In the genomic region with DNA sequence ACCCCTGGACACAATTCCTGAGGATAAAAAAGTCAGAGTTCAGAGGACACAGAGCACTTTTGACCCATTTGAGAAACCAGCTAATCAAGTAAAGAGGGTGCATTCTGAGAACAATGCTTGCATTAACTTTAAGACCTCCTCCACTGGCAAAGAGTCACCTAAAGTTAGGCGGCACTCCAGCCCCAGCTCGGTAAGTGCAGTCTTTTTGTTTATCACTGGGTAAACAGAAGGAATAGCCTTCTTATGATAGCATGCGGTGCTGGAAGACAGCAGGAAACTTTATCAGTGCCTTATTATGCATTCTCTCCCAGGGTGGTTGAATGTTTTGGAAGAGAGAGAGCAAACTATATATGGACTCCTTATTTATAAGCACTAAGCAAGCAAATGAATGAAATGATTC, we compare ENCODE assay signal across 8 cellular contexts.
DNase-seq lines count a peak whose midpoint lies in the region; ATAC-seq, FAIRE-seq and TF ChIP-seq lines count a peak whose summit lies in the region.

No MANE protein-coding gene starts in this region.

- H3K9me3 ChIP-seq in MM.1S (replicated peaks; ENCODE audit: insufficient read depth, low read length) (no peaks in the 10 kb centered on the region), fibroblast of lung (ENCODE audit: control insufficient read depth, insufficient read depth, low read depth, low read length) (no peaks in the 10 kb centered on the region), pancreas (no peaks in the 10 kb centered on the region)

- H3K27me3 ChIP-seq in MM.1S (replicated peaks; ENCODE audit: insufficient read depth, low read length) (no peaks in the 10 kb centered on the region), fibroblast of lung (ENCODE audit: control insufficient read depth, insufficient read depth, low read length) (no peaks in the 10 kb centered on the region), pancreas (no peaks in the 10 kb centered on the region)

- peak overlapping the region; percentile 76 for H3K27ac ChIP-seq in MM.1S (ENCODE audit: low read length)
- peak overlapping the region; percentile 45 for H3K27ac ChIP-seq in fibroblast of lung (ENCODE audit: insufficient read depth, low read length)
- peak overlapping the region in 3 of 4 donors; percentile 50 to 61 (median 50) for H3K27ac ChIP-seq in pancreas

- intact Hi-C loops in pancreas (cut with DNase I) = no loop called here

- FAIRE-seq in pancreas (lab: Jason Lieb, UNC) = no peak
- FAIRE-seq in frontal cortex (lab: Jason Lieb, UNC) = no peak

- H3K4me1 ChIP-seq in MM.1S (ENCODE audit: low read length) = peaks cover 32% of the 10 kb centered on the region
- H3K4me1 ChIP-seq in fibroblast of lung (ENCODE audit: control insufficient read depth, extremely low read depth, insufficient read depth, low read length) = peaks cover 8% of the 10 kb centered on the region
- peaks cover 23 to 60% (median 46%) of the 10 kb centered on the region in 3 donors for H3K4me1 ChIP-seq in pancreas

- H3K4me2 ChIP-seq in MM.1S (ENCODE audit: low read depth, low read length) (peak overlapping the region; percentile 64), fibroblast of lung (ENCODE audit: extremely low read depth, insufficient read depth, low read length) (peak overlapping the region; percentile 85)

- peak; percentile 37 for DNase-seq in G401 (ENCODE audit: low spot score)
- DNase-seq in MM.1S = peak; percentile 46
- peak; percentile 62 to 72 for DNase-seq in fibroblast of lung (ENCODE audit: low read depth in 2 of 2)
- DNase-seq in pancreas = peak in 1 of 6 donors; percentile 61
- DNase-seq in T-helper 1 cell = no peak
- no peak for DNase-seq in stimulated activated CD4-positive, alpha-beta T cell treated with anti-CD3 and anti-CD28 coated beads, Interleukin-4, amount 100 ng/mL, for 24 hours
- no peak for DNase-seq in frontal cortex (ENCODE audit: low spot score in 2 of 2)

- peak overlapping the region; percentile 79 for H3K9ac ChIP-seq in MM.1S (ENCODE audit: low read length)
- H3K9ac ChIP-seq in fibroblast of lung (ENCODE audit: insufficient read depth, low read length) = no peak overlapping the region

- H2AFZ ChIP-seq in MM.1S (ENCODE audit: low read length) = no peak overlapping the region
- peak overlapping the region; percentile 49 for H2AFZ ChIP-seq in fibroblast of lung (ENCODE audit: low read length)

- H4K20me1 ChIP-seq in MM.1S (ENCODE audit: insufficient read depth, low read length) (no peaks in the 10 kb centered on the region), fibroblast of lung (ENCODE audit: control insufficient read depth, extremely low read depth, insufficient read depth, low read length) (no peaks in the 10 kb centered on the region)

- H3F3A ChIP-seq in MM.1S (ENCODE audit: insufficient read depth, low read length) = peaks cover 72% of the 10 kb centered on the region

- H3K36me3 ChIP-seq in MM.1S (replicated peaks; ENCODE audit: insufficient read depth, low read length) (peaks cover 9% of the 10 kb centered on the region; the same call in 1 of the 2 replicates), fibroblast of lung (ENCODE audit: control insufficient read depth, insufficient read depth, low read length) (no peaks in the 10 kb centered on the region), pancreas (no peaks in the 10 kb centered on the region)

- peak overlapping the region; percentile 68 for H3K4me3 ChIP-seq in MM.1S (ENCODE audit: low read length)
- H3K4me3 ChIP-seq in fibroblast of lung (replicated peaks in 1 of 4; ENCODE audit: control extremely low read depth in 1 of 4, insufficient read depth in 1 of 4, low read depth in 3 of 4, low read length in 4 of 4) = peak overlapping the region in 2 of 4 experiments; percentile 3 to 4
- H3K4me3 ChIP-seq in pancreas = no peak overlapping the region

- 3 to 6% methylated on average over 3 of the region's 3 CpGs for WGBS in pancreas, 2 donors

- H3K79me2 ChIP-seq in MM.1S (ENCODE audit: low read length) (peaks cover 100% of the 10 kb centered on the region), fibroblast of lung (ENCODE audit: control insufficient read depth, insufficient read depth, low read length) (peaks cover 23% of the 10 kb centered on the region)

- TF ChIP-seq CTCF in MM.1S (IDR thresholded peaks at IDR 0.05; ENCODE audit: low read length) (no peak), fibroblast of lung (conservative IDR thresholded peaks at IDR 0.05 in 1 of 2, IDR thresholded peaks at IDR 0.05 in 1 of 2; ENCODE audit: low read depth in 1 of 2, low read length in 2 of 2) (no peak), pancreas (IDR thresholded peaks at IDR 0.05) (no peak)

- in situ Hi-C loops in G401 (cut with HindIII; ENCODE audit: low sequenced_read_pairs) = no loop called here

- peak; percentile 51 to 90 (median 83) for ATAC-seq in pancreas
- ATAC-seq in HG02610 (IDR thresholded peaks at IDR 0.05; ENCODE audit: unreplicated experiment) = no peak

- no peaks in the 10 kb centered on the region for H3K9me2 ChIP-seq in MM.1S (replicated peaks; ENCODE audit: insufficient read depth, low read length)

Comparison
In these comparisons a context has a peak if more than half of its experiments do, and no peak if none do; other contexts are left out.
1. DNase-seq: peak in G401 (single experiment), MM.1S (single experiment) and fibroblast of lung (2 of 2); none in T-helper 1 cell (0 of 5), stimulated activated CD4-positive, alpha-beta T cell treated with anti-CD3 and anti-CD28 coated beads, Interleukin-4, amount 100 ng/mL, for 24 hours (single experiment) and frontal cortex (0 of 2).
2. Peak in every context shown above with its lines, with median percentiles within 50 percentile points of each other: H3K27ac ChIP-seq.